Comparison of ENCODE assay signal across 19 cellular contexts in the genomic region with DNA sequence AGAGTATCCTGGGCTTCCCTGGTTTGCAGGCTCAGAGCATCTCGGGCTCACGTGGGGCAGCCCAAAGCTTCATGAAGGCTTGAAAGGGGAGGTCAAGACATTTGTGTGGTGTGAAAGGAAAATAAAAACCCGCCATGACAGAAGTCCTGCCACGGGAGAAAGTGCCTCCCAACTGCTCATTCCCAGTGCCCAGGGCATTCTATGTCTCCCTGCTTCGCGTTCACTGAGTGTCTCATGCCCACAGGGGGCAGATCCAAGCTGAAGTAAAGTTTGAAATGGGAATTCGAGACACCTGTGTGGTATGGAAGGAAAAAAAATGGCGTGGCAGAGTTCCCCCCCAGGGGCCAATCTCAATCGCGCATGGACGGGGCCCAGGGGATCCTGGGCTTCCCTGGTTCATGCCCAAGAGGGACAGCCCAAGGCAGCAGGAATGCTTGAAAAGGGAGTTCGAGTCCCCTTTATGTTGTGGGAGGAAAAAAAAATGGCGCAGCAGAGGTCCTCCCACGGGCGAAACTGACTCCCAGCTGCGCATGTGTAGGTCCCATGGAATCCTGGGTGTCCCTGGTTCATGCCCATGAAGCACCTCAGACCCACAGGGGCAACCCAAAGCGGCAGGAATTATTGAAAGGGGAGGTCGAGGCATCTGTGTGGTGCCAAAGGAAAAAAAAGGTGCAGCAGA.
A peak's percentile ranks its signal among the peaks of the same experiment; 100 is the strongest.
DNase-seq lines count a peak whose midpoint lies in the region; ATAC-seq and TF ChIP-seq lines count a peak whose summit lies in the region.
"Had no signal": no experiment of that assay in that cellular context is flagged by ENCODE, and none has a peak within 500 bp of the region (broad histone marks: within the 10 kb centered on the region; RNA-seq: fewer than 3 reads in every experiment).

No MANE protein-coding gene starts in this region.

- H3K4me3 ChIP-seq in esophagus muscularis mucosa: no peak overlapping the region
- H3K4me3 ChIP-seq in sigmoid colon: no peak overlapping the region
- H3K4me3 ChIP-seq: GM23338 had no signal

- intact Hi-C loops in esophagus muscularis mucosa (cut with DNase I) (no loop called here), sigmoid colon (cut with DNase I) (no loop called here)

- peaks cover 3 to 100% (median 75%) of the 10 kb centered on the region in 4 donors for H3K9me3 ChIP-seq in esophagus muscularis mucosa
- peaks cover 16 to 50% (median 35%) of the 10 kb centered on the region in 4 donors for H3K9me3 ChIP-seq in sigmoid colon
- H3K9me3 ChIP-seq: SK-N-SH had no signal

- TF ChIP-seq CTCF in esophagus muscularis mucosa (IDR thresholded peaks at IDR 0.05) (no peak), sigmoid colon (IDR thresholded peaks at IDR 0.05) (no peak)

- ATAC-seq in GM18867 (IDR thresholded peaks at IDR 0.05; ENCODE audit: unreplicated experiment): no peak
- no peak for ATAC-seq in HG02840 (IDR thresholded peaks at IDR 0.05; ENCODE audit: low FRiP score, unreplicated experiment)
- ATAC-seq: GM23338 had no signal

- peak; percentile 2 for DNase-seq in activated naive CD4-positive, alpha-beta T cell treated with anti-CD3 and anti-CD28 coated beads, Interleukin-2, amount 50 U/mL, for 16 hours
- no peak for DNase-seq in activated naive CD4-positive, alpha-beta T cell (lab: John Stamatoyannopoulos, UW)
- DNase-seq in esophagus muscularis mucosa (ENCODE audit: extremely low spot score) (peak; percentile 81), sigmoid colon (peak; percentile 15), amniotic stem cell (lab: John Stamatoyannopoulos, UW) (no peak)
- DNase-seq in stimulated activated CD4-positive, alpha-beta T cell treated with anti-CD3 and anti-CD28 coated beads, Interleukin-1b, Interleukin-23, amount 100 ng/mL, for 48 hours: no peak
- DNase-seq: AML-193; Calu3; CD4-positive, CD25-positive, alpha-beta regulatory T cell; DMS79 treated with DMSO at 0.1 percent for 48 hours; HFFc6; NCI-H1092; NCI-H2107; NCI-H345 had no signal

- H3K27ac ChIP-seq in esophagus muscularis mucosa (replicated peaks in 1 of 4) (no peak overlapping the region), sigmoid colon (no peak overlapping the region)
- H3K27ac ChIP-seq: KMS-11 had no signal

- peaks cover 0 to 21% (median 0%) of the 10 kb centered on the region in 4 donors for H3K27me3 ChIP-seq in esophagus muscularis mucosa
- H3K27me3 ChIP-seq in sigmoid colon: no peaks in the 10 kb centered on the region

- no peak for TF ChIP-seq POLR2A in esophagus muscularis mucosa (IDR thresholded peaks at IDR 0.05; ENCODE audit: low read depth)
- TF ChIP-seq POLR2A in sigmoid colon (IDR thresholded peaks at IDR 0.05): no peak

- H3K4me1 ChIP-seq in esophagus muscularis mucosa (no peaks in the 10 kb centered on the region), sigmoid colon (no peaks in the 10 kb centered on the region)

- WGBS in esophagus muscularis mucosa: 64% methylated on average over 18 of the region's 18 CpGs
- WGBS in sigmoid colon, 2 donors: 69 to 79% methylated on average over 18 of the region's 18 CpGs

- H3K36me3 ChIP-seq in esophagus muscularis mucosa (no peaks in the 10 kb centered on the region), sigmoid colon (no peaks in the 10 kb centered on the region)

- no peak for TF ChIP-seq EP300 in esophagus muscularis mucosa (IDR thresholded peaks at IDR 0.05)
- TF ChIP-seq EP300 in sigmoid colon (IDR thresholded peaks at IDR 0.05): no peak

Comparison
In these comparisons a context has a peak if more than half of its experiments do, and no peak if none do; other contexts are left out.
1. DNase-seq: peak in activated naive CD4-positive, alpha-beta T cell treated with anti-CD3 and anti-CD28 coated beads, Interleukin-2, amount 50 U/mL, for 16 hours (single experiment), esophagus muscularis mucosa (single experiment) and sigmoid colon (single experiment); none in activated naive CD4-positive, alpha-beta T cell (0 of 4), amniotic stem cell (single experiment) and stimulated activated CD4-positive, alpha-beta T cell treated with anti-CD3 and anti-CD28 coated beads, Interleukin-1b, Interleukin-23, amount 100 ng/mL, for 48 hours (single experiment).